15 cellular contexts compared by ENCODE assay signal in genomic region chr3:172577962-172578560, GRCh38. TPM values are rescaled to one million over a fixed set of nuclear protein-coding genes. Genes with fewer than 3 reads are reported as not detected.
A peak's percentile ranks its signal among the peaks of the same experiment; 100 is the strongest.
DNase-seq lines count a peak whose midpoint lies in the region; ATAC-seq and TF ChIP-seq lines count a peak whose summit lies in the region.
"Had no signal": no experiment of that assay in that cellular context is flagged by ENCODE, and none has a peak within 500 bp of the region (broad histone marks: within the 10 kb centered on the region; RNA-seq: fewer than 3 reads in every experiment).

No MANE protein-coding gene starts in this region.

- intact Hi-C loops in sciatic nerve (cut with DNase I): no loop called here
- intact Hi-C loops in gastrocnemius medialis (cut with DNase I; ENCODE audit: low total_unique reads): no loop called here

- peaks cover 63% of the 10 kb centered on the region for H3K4me1 Mint-ChIP-seq in activated CD8-positive, alpha-beta memory T cell treated with anti-CD3 and anti-CD28 coated beads, Interleukin-2, amount 10 ng/mL, durations not matched to agents 7 days and 5 days
- peaks cover 68% of the 10 kb centered on the region for H3K4me1 Mint-ChIP-seq in activated naive CD8-positive, alpha-beta T cell treated with anti-CD3 and anti-CD28 coated beads, Interleukin-2, amount 10 ng/mL, durations not matched to agents 7 days and 5 days

- POLR2A ChIA-PET in activated naive CD8-positive, alpha-beta T cell treated with anti-CD3 and anti-CD28 coated beads, Interleukin-2, amount 10 ng/mL, durations not matched to agents 7 days and 5 days (lab: Charles Lee): interaction anchor here (1.0 to 8.1 kb wide), 3 partner anchors 14 to 58 kb away, joined by 8 to 87 read pairs (median 8); partner anchors contain the start of gene TNFSF10

- TF ChIP-seq CTCF in gastrocnemius medialis (IDR thresholded peaks at IDR 0.05 in 4 of 5, conservative IDR thresholded peaks at IDR 0.05 in 1 of 5): no peak

- peaks cover 46% of the 10 kb centered on the region for H3K36me3 Mint-ChIP-seq in activated CD8-positive, alpha-beta memory T cell treated with anti-CD3 and anti-CD28 coated beads, Interleukin-2, amount 10 ng/mL, durations not matched to agents 7 days and 5 days
- peaks cover 34% of the 10 kb centered on the region for H3K36me3 Mint-ChIP-seq in activated naive CD8-positive, alpha-beta T cell treated with anti-CD3 and anti-CD28 coated beads, Interleukin-2, amount 10 ng/mL, durations not matched to agents 7 days and 5 days

- H3K27me3 ChIP-seq in MG63: no peaks in the 10 kb centered on the region
- H3K27me3 ChIP-seq in gastrocnemius medialis: no peaks in the 10 kb centered on the region
- H3K27me3 ChIP-seq in H7 (ENCODE audit: control insufficient read depth, insufficient read depth, low read length): no peaks in the 10 kb centered on the region
- H3K27me3 ChIP-seq: transverse colon had no signal

- H3K4me3 ChIP-seq in MG63: no peak overlapping the region
- H3K4me3 ChIP-seq in gastrocnemius medialis: no peak overlapping the region
- H3K4me3 ChIP-seq in H7 (ENCODE audit: insufficient read depth, low read depth, low read length): no peak overlapping the region
- H3K4me3 ChIP-seq: transverse colon had no signal

- peaks cover 4% of the 10 kb centered on the region for H3K9me3 Mint-ChIP-seq in activated CD8-positive, alpha-beta memory T cell treated with anti-CD3 and anti-CD28 coated beads, Interleukin-2, amount 10 ng/mL, durations not matched to agents 7 days and 5 days (ENCODE audit: low read depth)
- H3K9me3 Mint-ChIP-seq in activated naive CD8-positive, alpha-beta T cell treated with anti-CD3 and anti-CD28 coated beads, Interleukin-2, amount 10 ng/mL, durations not matched to agents 7 days and 5 days: peaks cover 12% of the 10 kb centered on the region
- H3K9me3 Mint-ChIP-seq: HFFc6 had no signal

- no peaks in the 10 kb centered on the region for H3K27me3 Mint-ChIP-seq in activated CD8-positive, alpha-beta memory T cell treated with anti-CD3 and anti-CD28 coated beads, Interleukin-2, amount 10 ng/mL, durations not matched to agents 7 days and 5 days
- H3K27me3 Mint-ChIP-seq in activated naive CD8-positive, alpha-beta T cell treated with anti-CD3 and anti-CD28 coated beads, Interleukin-2, amount 10 ng/mL, durations not matched to agents 7 days and 5 days: no peaks in the 10 kb centered on the region
- H3K27me3 Mint-ChIP-seq: progenitor cell of endocrine pancreas had no signal

- H3K27ac Mint-ChIP-seq in activated CD8-positive, alpha-beta memory T cell treated with anti-CD3 and anti-CD28 coated beads, Interleukin-2, amount 10 ng/mL, durations not matched to agents 7 days and 5 days: peak overlapping the region; percentile 85
- peak overlapping the region; percentile 90 for H3K27ac Mint-ChIP-seq in activated naive CD8-positive, alpha-beta T cell treated with anti-CD3 and anti-CD28 coated beads, Interleukin-2, amount 10 ng/mL, durations not matched to agents 7 days and 5 days
- H3K27ac Mint-ChIP-seq: HFFc6, progenitor cell of endocrine pancreas had no signal

- no peaks in the 10 kb centered on the region for H3K36me3 ChIP-seq in MG63
- no peaks in the 10 kb centered on the region for H3K36me3 ChIP-seq in gastrocnemius medialis
- H3K36me3 ChIP-seq in H7 (replicated peaks; ENCODE audit: control insufficient read depth, insufficient read depth, low read length): no peaks in the 10 kb centered on the region
- H3K36me3 ChIP-seq: transverse colon had no signal

- H3K27ac ChIP-seq in gastrocnemius medialis: no peak overlapping the region
- H3K27ac ChIP-seq: transverse colon had no signal

- ATAC-seq in activated CD8-positive, alpha-beta memory T cell treated with anti-CD3 and anti-CD28 coated beads, Interleukin-2, amount 10 ng/mL, durations not matched to agents 7 days and 5 days: peak; percentile 24
- peak; percentile 40 for ATAC-seq in activated naive CD8-positive, alpha-beta T cell treated with anti-CD3 and anti-CD28 coated beads, Interleukin-2, amount 10 ng/mL, durations not matched to agents 7 days and 5 days (ENCODE audit: low read depth)
- ATAC-seq in sciatic nerve: peak; percentile 36
- no peak for ATAC-seq in GM21381 (IDR thresholded peaks at IDR 0.05; ENCODE audit: unreplicated experiment)
- ATAC-seq in gastrocnemius medialis: no peak

- peak overlapping the region; percentile 1 for H3K4me3 Mint-ChIP-seq in activated CD8-positive, alpha-beta memory T cell treated with anti-CD3 and anti-CD28 coated beads, Interleukin-2, amount 10 ng/mL, durations not matched to agents 7 days and 5 days
- peak overlapping the region; percentile 65 for H3K4me3 Mint-ChIP-seq in activated naive CD8-positive, alpha-beta T cell treated with anti-CD3 and anti-CD28 coated beads, Interleukin-2, amount 10 ng/mL, durations not matched to agents 7 days and 5 days
- H3K4me3 Mint-ChIP-seq: HFFc6 had no signal

- peaks cover 2% of the 10 kb centered on the region; the same call in 1 of the 2 replicates for H3K9me3 ChIP-seq in MG63
- H3K9me3 ChIP-seq in gastrocnemius medialis: no peaks in the 10 kb centered on the region
- H3K9me3 ChIP-seq: transverse colon had no signal

- DNase-seq in activated CD8-positive, alpha-beta memory T cell treated with anti-CD3 and anti-CD28 coated beads, Interleukin-2, amount 10 ng/mL, durations not matched to agents 7 days and 5 days: no peak
- no peak for DNase-seq in activated CD8-positive, alpha-beta memory T cell treated with anti-CD3 and anti-CD28 coated beads, Interleukin-2, amount 50 U/mL, for 4 hours
- DNase-seq in MG63: peak; percentile 12
- no peak for DNase-seq in activated naive CD8-positive, alpha-beta T cell treated with anti-CD3 and anti-CD28 coated beads, Interleukin-2, amount 10 ng/mL, durations not matched to agents 7 days and 5 days
- DNase-seq in sciatic nerve (ENCODE audit: low spot score): no peak
- DNase-seq in gastrocnemius medialis: no peak
- no peak for DNase-seq in H7
- DNase-seq: central memory CD4-positive, alpha-beta T cell; DMS53; HFFc6; MM.1S; NCI-H226; transverse colon had no signal

- CTCF ChIA-PET in activated CD8-positive, alpha-beta memory T cell treated with anti-CD3 and anti-CD28 coated beads, Interleukin-2, amount 10 ng/mL, durations not matched to agents 7 days and 5 days (lab: Charles Lee): interaction anchor here (0.6 to 8.2 kb wide), 3 partner anchors 15 to 54 kb away, joined by 3 to 90 read pairs (median 3); no protein-coding TSS in a partner anchor

- H3K4me1 ChIP-seq in gastrocnemius medialis: peaks cover 0 to 11% of the 10 kb centered on the region in 2 donors

- no peak for TF ChIP-seq POLR2A in gastrocnemius medialis (IDR thresholded peaks at IDR 0.05)

- in situ Hi-C loops in gastrocnemius medialis (cut with MboI; ENCODE audit: low sequenced_read_pairs in 4 of 4): no loop called here

RNA-seq across cellular contexts. Expression of gene TNFSF10, which starts 54.8 kb away (rescaled TPM):
- 100 to 1,000 TPM; 144 to 256 TPM for total RNA-seq in activated CD8-positive, alpha-beta memory T cell treated with anti-CD3 and anti-CD28 coated beads, Interleukin-2, amount 10 ng/mL, durations not matched to agents 7 days and 5 days
- not detected in 2 replicates for total RNA-seq in MG63 (2014; rRNA removed; shearing (Covaris generic); ENCODE audit: low replicate concordance)
- 100 to 1,000 TPM; 151 to 159 TPM for total RNA-seq in activated naive CD8-positive, alpha-beta T cell treated with anti-CD3 and anti-CD28 coated beads, Interleukin-2, amount 10 ng/mL, durations not matched to agents 7 days and 5 days
- total RNA-seq in sciatic nerve (36.5 TPM), gastrocnemius medialis (10 to 100 TPM; 10.2 to 32.8 (median 24.3) TPM)
- not detected in 2 replicates for total RNA-seq in H7 (2014; rRNA removed; shearing (Covaris generic))

Comparison
In these comparisons a context has a peak if more than half of its experiments do, and no peak if none do; other contexts are left out.
1. ATAC-seq: peak in activated CD8-positive, alpha-beta memory T cell treated with anti-CD3 and anti-CD28 coated beads, Interleukin-2, amount 10 ng/mL, durations not matched to agents 7 days and 5 days (single experiment), activated naive CD8-positive, alpha-beta T cell treated with anti-CD3 and anti-CD28 coated beads, Interleukin-2, amount 10 ng/mL, durations not matched to agents 7 days and 5 days (single experiment) and sciatic nerve (single experiment); none in GM21381 (single experiment) and gastrocnemius medialis (0 of 2).
2. RNA of gene TNFSF10, which starts 54.8 kb away (total RNA-seq): 144 to 256 TPM in activated CD8-positive, alpha-beta memory T cell treated with anti-CD3 and anti-CD28 coated beads, Interleukin-2, amount 10 ng/mL, durations not matched to agents 7 days and 5 days, 151 to 159 TPM in activated naive CD8-positive, alpha-beta T cell treated with anti-CD3 and anti-CD28 coated beads, Interleukin-2, amount 10 ng/mL, durations not matched to agents 7 days and 5 days, 36.5 TPM in sciatic nerve (single experiment) and 10.2 to 32.8 TPM in gastrocnemius medialis; not detected in MG63 and not detected in H7; every median in the first group is over 10 times any median in the second.